In the genomic region with DNA sequence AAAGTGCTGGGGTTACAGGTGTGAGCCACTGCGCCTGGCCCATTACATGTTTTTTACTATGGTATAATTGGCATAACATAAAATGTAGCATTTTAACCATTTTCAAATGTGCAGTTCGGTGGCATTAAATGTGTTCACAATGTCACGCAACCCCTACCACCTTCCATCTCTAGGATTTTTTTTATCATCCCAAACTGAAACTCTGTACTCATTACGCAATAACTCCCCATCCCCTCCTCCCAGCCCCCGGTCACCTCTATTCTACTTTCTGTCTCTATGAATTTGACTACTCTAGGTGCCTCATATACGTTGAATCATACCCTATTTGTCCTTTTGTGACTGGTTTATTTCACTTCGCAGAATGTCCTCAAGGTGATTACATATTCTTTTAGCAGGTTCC, we compare ENCODE assay signal across 3 cellular contexts.
TF ChIP-seq lines count a peak whose summit lies in the region.

No MANE protein-coding gene starts in this region.

TF ChIP-seq in IMR-90, 13 proteins besides CTCF, POLR2A, EP300 and RAD21:
- no peak for TF ChIP-seq BHLHE40 (IDR thresholded peaks at IDR 0.05; ENCODE audit: low read depth, low read length)
- no peak for TF ChIP-seq MAZ (IDR thresholded peaks at IDR 0.05; ENCODE audit: borderline replicate concordance, low read depth, low read length)
- TF ChIP-seq CEBPB (IDR thresholded peaks at IDR 0.05; ENCODE audit: low read depth, low read length), result peak; percentile 73

TF ChIP-seq in Ishikawa, 13 proteins besides CTCF, POLR2A, EP300 and RAD21:
- TF ChIP-seq CEBPB (IDR thresholded peaks at IDR 0.05), result peak; percentile 39; the same call in 1 of the 2 replicates
- no peak for TF ChIP-seq NFIC (IDR thresholded peaks at IDR 0.05)
TF ChIP-seq in Ishikawa: peak in this region for 1.

TF ChIP-seq in H1, 55 proteins besides CTCF, POLR2A, EP300 and RAD21:
- TF ChIP-seq HDAC2 (IDR thresholded peaks at IDR 0.05; ENCODE audit: borderline replicate concordance in 1 of 2, low read depth in 2 of 2, low read length in 2 of 2) (no peak), GABPA (IDR thresholded peaks at IDR 0.05; ENCODE audit: borderline replicate concordance, insufficient read depth, low read length) (no peak), CEBPB (IDR thresholded peaks at IDR 0.05; ENCODE audit: low read depth, low read length) (peak; percentile 77; the same call in 1 of the 2 replicates), HDAC6 (IDR thresholded peaks at IDR 0.05; ENCODE audit: low read depth, low read length) (no peak)
